13 cellular contexts compared by ENCODE assay signal in the genomic region with DNA sequence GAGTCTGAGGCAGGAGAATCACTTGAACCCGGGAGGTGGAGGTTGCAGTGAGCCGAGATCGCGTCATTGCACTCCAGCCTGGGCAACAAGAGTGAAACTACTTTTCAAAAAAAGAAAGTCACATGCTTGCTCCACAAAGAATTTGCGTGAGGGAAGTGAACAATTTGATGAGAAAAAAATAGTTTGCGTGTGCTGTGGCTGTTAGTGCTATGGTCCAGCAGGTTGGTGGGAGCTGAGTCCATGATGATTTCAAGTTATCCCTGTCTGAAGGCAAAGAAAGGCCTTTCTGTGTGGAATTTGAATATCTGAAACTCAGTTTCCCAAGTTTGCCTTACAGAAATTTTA. TPM values are rescaled to one million over a fixed set of nuclear protein-coding genes. Genes with fewer than 3 reads are reported as not detected.
DNase-seq lines count a peak whose midpoint lies in the region; ATAC-seq and TF ChIP-seq lines count a peak whose summit lies in the region.
"Had no signal": no experiment of that assay in that cellular context is flagged by ENCODE, and none has a peak within 500 bp of the region (broad histone marks: within the 10 kb centered on the region; RNA-seq: fewer than 3 reads in every experiment).

No MANE protein-coding gene starts in this region.

- H3K4me3 Mint-ChIP-seq in natural killer cell treated with Interleukin-12 subunit alpha and Interleukin-12 subunit beta and Interleukin-15 and Interleukin-18, amount 100 ng/mL, for 72 hours, result peak overlapping the region; percentile 94
- H3K4me3 Mint-ChIP-seq in natural killer cell, result no peak overlapping the region
- peak overlapping the region; percentile 41 for H3K4me3 Mint-ChIP-seq in activated B cell treated with CpG ODN at 0.5 μM for 24 hours
- no peak overlapping the region for H3K4me3 Mint-ChIP-seq in activated T-helper 2 cell treated with anti-CD3 and anti-CD28 coated beads, Interferon-gamma antibody, Interleukin-2, Interleukin-4, amounts not matched to agents 10 μg/mL and 5 μg/mL and 100 μg/mL, durations not matched to agents 14 hours and 24 hours and 36 hours (ENCODE audit: low read depth)

- no peak overlapping the region for H3K4me3 ChIP-seq in hepatocyte
- H3K4me3 ChIP-seq in vagina, result no peak overlapping the region
- H3K4me3 ChIP-seq in prostate gland, result no peak overlapping the region

- H3K9me3 Mint-ChIP-seq in natural killer cell treated with Interleukin-12 subunit alpha and Interleukin-12 subunit beta and Interleukin-15 and Interleukin-18, amount 100 ng/mL, for 72 hours, result no peaks in the 10 kb centered on the region
- H3K9me3 Mint-ChIP-seq in natural killer cell (no peaks in the 10 kb centered on the region), activated B cell treated with CpG ODN at 0.5 μM for 24 hours (no peaks in the 10 kb centered on the region)
- H3K9me3 Mint-ChIP-seq in activated T-helper 2 cell treated with anti-CD3 and anti-CD28 coated beads, Interferon-gamma antibody, Interleukin-2, Interleukin-4, amounts not matched to agents 10 μg/mL and 5 μg/mL and 100 μg/mL, durations not matched to agents 14 hours and 24 hours and 36 hours, result no peaks in the 10 kb centered on the region

- no peak for TF ChIP-seq CTCF in natural killer cell (IDR thresholded peaks at IDR 0.05)
- TF ChIP-seq CTCF in activated B cell treated with CpG ODN at 0.5 μM for 24 hours (IDR thresholded peaks at IDR 0.05), result no peak
- TF ChIP-seq CTCF in hepatocyte (IDR thresholded peaks at IDR 0.05; ENCODE audit: poor library complexity), result no peak
- no peak for TF ChIP-seq CTCF in vagina (IDR thresholded peaks at IDR 0.05)
- TF ChIP-seq CTCF in prostate gland (IDR thresholded peaks at IDR 0.05), result no peak

- H3K36me3 ChIP-seq in hepatocyte (replicated peaks; ENCODE audit: insufficient read depth, low read depth) (no peaks in the 10 kb centered on the region), vagina (peaks cover 0 to 19% of the 10 kb centered on the region in 2 donors), prostate gland (no peaks in the 10 kb centered on the region)

- ATAC-seq in natural killer cell treated with Interleukin-12 subunit alpha and Interleukin-12 subunit beta and Interleukin-15 and Interleukin-18, amount 100 ng/mL, for 72 hours, result no peak
- ATAC-seq in natural killer cell (no peak), activated B cell treated with CpG ODN at 0.5 μM for 24 hours (ENCODE audit: low read depth) (no peak), HG03097 (IDR thresholded peaks at IDR 0.05; ENCODE audit: low FRiP score, unreplicated experiment) (no peak)

- 89% methylated on average over 6 of the region's 6 CpGs for WGBS in hepatocyte (ENCODE audit: low lambda C conversion rate, missing lambda C conversion rate)
- 65% methylated on average over 6 of the region's 6 CpGs for WGBS in prostate gland

- TF ChIP-seq POLR2A in vagina (IDR thresholded peaks at IDR 0.05) (no peak), prostate gland (IDR thresholded peaks at IDR 0.05) (no peak)

- no peaks in the 10 kb centered on the region for H3K27me3 ChIP-seq in hepatocyte
- no peaks in the 10 kb centered on the region for H3K27me3 ChIP-seq in vagina
- no peaks in the 10 kb centered on the region for H3K27me3 ChIP-seq in prostate gland (replicated peaks; ENCODE audit: insufficient read depth)
- H3K27me3 ChIP-seq: dorsolateral prefrontal cortex had no signal

- POLR2A ChIA-PET in activated B cell treated with CpG ODN at 0.5 μM for 24 hours (lab: Charles Lee), result interaction anchor here (1.5 kb wide), 1 partner anchor 33 kb away, joined by 4 read pairs; no protein-coding TSS in a partner anchor

- peaks cover 41% of the 10 kb centered on the region for H4K20me1 ChIP-seq in hepatocyte (ENCODE audit: insufficient read depth, poor library complexity, severe bottlenecking)

- peak overlapping the region; percentile 77 for H3K4me2 ChIP-seq in hepatocyte

- peaks cover 34% of the 10 kb centered on the region for H3K36me3 Mint-ChIP-seq in natural killer cell treated with Interleukin-12 subunit alpha and Interleukin-12 subunit beta and Interleukin-15 and Interleukin-18, amount 100 ng/mL, for 72 hours
- no peaks in the 10 kb centered on the region for H3K36me3 Mint-ChIP-seq in natural killer cell
- peaks cover 64% of the 10 kb centered on the region for H3K36me3 Mint-ChIP-seq in activated B cell treated with CpG ODN at 0.5 μM for 24 hours (ENCODE audit: low read depth)
- peaks cover 77% of the 10 kb centered on the region for H3K36me3 Mint-ChIP-seq in activated T-helper 2 cell treated with anti-CD3 and anti-CD28 coated beads, Interferon-gamma antibody, Interleukin-2, Interleukin-4, amounts not matched to agents 10 μg/mL and 5 μg/mL and 100 μg/mL, durations not matched to agents 14 hours and 24 hours and 36 hours (ENCODE audit: low read depth)

- no peaks in the 10 kb centered on the region for H3K9me2 ChIP-seq in hepatocyte (replicated peaks; ENCODE audit: insufficient read depth)

- H3K4me1 Mint-ChIP-seq in natural killer cell treated with Interleukin-12 subunit alpha and Interleukin-12 subunit beta and Interleukin-15 and Interleukin-18, amount 100 ng/mL, for 72 hours (ENCODE audit: low read depth in 2 of 2), result peaks cover 55 to 72% of the 10 kb centered on the region in 2 donors
- H3K4me1 Mint-ChIP-seq in natural killer cell, result peaks cover 28 to 30% of the 10 kb centered on the region in 2 donors
- peaks cover 66% of the 10 kb centered on the region for H3K4me1 Mint-ChIP-seq in activated B cell treated with CpG ODN at 0.5 μM for 24 hours
- H3K4me1 Mint-ChIP-seq in activated T-helper 2 cell treated with anti-CD3 and anti-CD28 coated beads, Interferon-gamma antibody, Interleukin-2, Interleukin-4, amounts not matched to agents 10 μg/mL and 5 μg/mL and 100 μg/mL, durations not matched to agents 14 hours and 24 hours and 36 hours (ENCODE audit: low read depth), result peaks cover 33% of the 10 kb centered on the region

- peaks cover 32% of the 10 kb centered on the region for H3K4me1 ChIP-seq in hepatocyte (ENCODE audit: insufficient read depth)
- H3K4me1 ChIP-seq in vagina, result peaks cover 63% of the 10 kb centered on the region
- no peaks in the 10 kb centered on the region for H3K4me1 ChIP-seq in prostate gland (replicated peaks)

- peak overlapping the region; percentile 80 to 95 for H3K27ac Mint-ChIP-seq in natural killer cell treated with Interleukin-12 subunit alpha and Interleukin-12 subunit beta and Interleukin-15 and Interleukin-18, amount 100 ng/mL, for 72 hours
- H3K27ac Mint-ChIP-seq in natural killer cell (no peak overlapping the region), activated B cell treated with CpG ODN at 0.5 μM for 24 hours (no peak overlapping the region)
- no peak overlapping the region for H3K27ac Mint-ChIP-seq in activated T-helper 2 cell treated with anti-CD3 and anti-CD28 coated beads, Interferon-gamma antibody, Interleukin-2, Interleukin-4, amounts not matched to agents 10 μg/mL and 5 μg/mL and 100 μg/mL, durations not matched to agents 14 hours and 24 hours and 36 hours

- no peak overlapping the region for H2AFZ ChIP-seq in hepatocyte

- CTCF ChIA-PET in activated B cell treated with CpG ODN at 0.5 μM for 24 hours (lab: Charles Lee), result interaction anchor here (0.7 to 2.0 kb wide), 3 partner anchors 63 to 584 kb away, joined by 3 to 12 read pairs (median 3); no protein-coding TSS in a partner anchor

- intact Hi-C loops in natural killer cell (cut with micrococcal nuclease), result no loop called here
- intact Hi-C loops in activated B cell treated with CpG ODN at 0.5 μM for 24 hours (cut with micrococcal nuclease), result no loop called here
- intact Hi-C loops in vagina (cut with DNase I), result no loop called here
- intact Hi-C loops in activated T-helper 2 cell treated with anti-CD3 and anti-CD28 coated beads, Interferon-gamma antibody, Interleukin-2, Interleukin-4, amounts not matched to agents 10 μg/mL and 5 μg/mL and 100 μg/mL, durations not matched to agents 14 hours and 24 hours and 36 hours (cut with micrococcal nuclease), result no loop called here
- intact Hi-C loops in prostate gland (cut with DNase I), result no loop called here

- H3K27me3 Mint-ChIP-seq in natural killer cell treated with Interleukin-12 subunit alpha and Interleukin-12 subunit beta and Interleukin-15 and Interleukin-18, amount 100 ng/mL, for 72 hours, result no peaks in the 10 kb centered on the region
- no peaks in the 10 kb centered on the region for H3K27me3 Mint-ChIP-seq in natural killer cell (ENCODE audit: low read depth in 2 of 2)
- H3K27me3 Mint-ChIP-seq in activated B cell treated with CpG ODN at 0.5 μM for 24 hours, result no peaks in the 10 kb centered on the region
- H3K27me3 Mint-ChIP-seq in activated T-helper 2 cell treated with anti-CD3 and anti-CD28 coated beads, Interferon-gamma antibody, Interleukin-2, Interleukin-4, amounts not matched to agents 10 μg/mL and 5 μg/mL and 100 μg/mL, durations not matched to agents 14 hours and 24 hours and 36 hours (ENCODE audit: low read depth), result no peaks in the 10 kb centered on the region

- no peaks in the 10 kb centered on the region for H3K9me3 ChIP-seq in hepatocyte (ENCODE audit: low read depth)
- H3K9me3 ChIP-seq in vagina, result no peaks in the 10 kb centered on the region
- H3K9me3 ChIP-seq in prostate gland, result no peaks in the 10 kb centered on the region
- H3K9me3 ChIP-seq: Caco-2 had no signal

- DNase-seq in natural killer cell treated with Interleukin-12 subunit alpha and Interleukin-12 subunit beta and Interleukin-15 and Interleukin-18, amount 100 ng/mL, for 72 hours (ENCODE audit: low spot score), result no peak
- no peak for DNase-seq in natural killer cell
- no peak for DNase-seq in activated B cell treated with CpG ODN at 0.5 μM for 24 hours
- no peak for DNase-seq in hepatocyte (ENCODE audit: low spot score)
- no peak for DNase-seq in vagina (ENCODE audit: extremely low spot score in 2 of 2)
- DNase-seq in activated T-helper 2 cell treated with anti-CD3 and anti-CD28 coated beads, Interferon-gamma antibody, Interleukin-2, Interleukin-4, amounts not matched to agents 10 μg/mL and 5 μg/mL and 100 μg/mL, durations not matched to agents 14 hours and 24 hours and 36 hours (ENCODE audit: low spot score), result no peak
- DNase-seq in prostate gland (ENCODE audit: low spot score), result no peak
- DNase-seq: Caco-2; dorsolateral prefrontal cortex; kidney; NK-92 treated with Interleukin-12 subunit alpha and Interleukin-12 subunit beta, amount 100 ng/mL, for 24 hours; stimulated activated naive CD4-positive, alpha-beta T cell had no signal

- peak overlapping the region; percentile 6 for H3K27ac ChIP-seq in hepatocyte
- H3K27ac ChIP-seq in vagina, result peak overlapping the region; percentile 47
- peak overlapping the region in 1 of 2 donors; percentile 19 for H3K27ac ChIP-seq in prostate gland

- peaks cover 48% of the 10 kb centered on the region for H3K79me2 ChIP-seq in hepatocyte

RNA-seq across cellular contexts. Expression of a gene that starts 21.0 kb away (rescaled TPM):
- total RNA-seq in natural killer cell treated with Interleukin-12 subunit alpha and Interleukin-12 subunit beta and Interleukin-15 and Interleukin-18, amount 100 ng/mL, for 72 hours, result under 1 TPM in 1 of 2 donors, not detected in 1; 0.78 TPM
- total RNA-seq in natural killer cell, result 1 to 10 TPM in 1 of 3 donors, under 1 TPM in 2; 0.77 to 1.1 (median 0.82) TPM
- 5.3 and 5.5 TPM in 2 replicates for total RNA-seq in activated B cell treated with CpG ODN at 0.5 μM for 24 hours
- 2.0 and 2.7 TPM in 2 replicates for total RNA-seq in hepatocyte
- polyA plus RNA-seq in hepatocyte, result 10.2 and 11.6 TPM in 2 replicates
- 21.4 TPM for total RNA-seq in vagina
- not detected in 2 replicates for total RNA-seq in activated T-helper 2 cell treated with anti-CD3 and anti-CD28 coated beads, Interferon-gamma antibody, Interleukin-2, Interleukin-4, amounts not matched to agents 10 μg/mL and 5 μg/mL and 100 μg/mL, durations not matched to agents 14 hours and 24 hours and 36 hours
- total RNA-seq in prostate gland, result under 1 TPM; 0.36 to 0.85 TPM
- total RNA-seq: Caco-2 had no signal

RNA-seq across cellular contexts. Expression of a gene that starts 23.3 kb away (rescaled TPM):
- 1 to 10 TPM; 1.0 to 2.9 TPM for total RNA-seq in natural killer cell treated with Interleukin-12 subunit alpha and Interleukin-12 subunit beta and Interleukin-15 and Interleukin-18, amount 100 ng/mL, for 72 hours
- total RNA-seq in natural killer cell (under 1 TPM; 0.12 to 0.33 (median 0.16) TPM), activated B cell treated with CpG ODN at 0.5 μM for 24 hours (0.44 and 0.49 TPM in 2 replicates), hepatocyte (7.8 and 15.5 TPM in 2 replicates), vagina (30.0 TPM), prostate gland (10 to 100 TPM in 1 of 2 donors, 1 to 10 TPM in 1; 7.0 to 13.8 TPM)
- 13.8 and 19.2 TPM in 2 replicates for polyA plus RNA-seq in hepatocyte
- not detected in 2 replicates for total RNA-seq in activated T-helper 2 cell treated with anti-CD3 and anti-CD28 coated beads, Interferon-gamma antibody, Interleukin-2, Interleukin-4, amounts not matched to agents 10 μg/mL and 5 μg/mL and 100 μg/mL, durations not matched to agents 14 hours and 24 hours and 36 hours

RNA-seq across cellular contexts. Expression of a gene that starts 24.8 kb away (rescaled TPM):
- under 1 TPM in 1 of 2 donors, not detected in 1; 0.62 TPM for total RNA-seq in natural killer cell treated with Interleukin-12 subunit alpha and Interleukin-12 subunit beta and Interleukin-15 and Interleukin-18, amount 100 ng/mL, for 72 hours
- total RNA-seq in natural killer cell (under 1 TPM in 1 of 3 donors, not detected in 2; 0.65 TPM), activated B cell treated with CpG ODN at 0.5 μM for 24 hours (not detected in 2 replicates), hepatocyte (1.4 and 2.3 TPM in 2 replicates), vagina (24.8 TPM), prostate gland (10 to 100 TPM; 21.0 to 23.1 TPM)
- 1.8 and 2.8 TPM in 2 replicates for polyA plus RNA-seq in hepatocyte
- total RNA-seq in activated T-helper 2 cell treated with anti-CD3 and anti-CD28 coated beads, Interferon-gamma antibody, Interleukin-2, Interleukin-4, amounts not matched to agents 10 μg/mL and 5 μg/mL and 100 μg/mL, durations not matched to agents 14 hours and 24 hours and 36 hours, result 0.41 TPM in 1 of 2 replicates, not detected in the other

RNA-seq across cellular contexts. Expression of a gene that starts 59.6 kb away (rescaled TPM):
- total RNA-seq in natural killer cell treated with Interleukin-12 subunit alpha and Interleukin-12 subunit beta and Interleukin-15 and Interleukin-18, amount 100 ng/mL, for 72 hours, result 100 to 1,000 TPM; 156 to 234 TPM
- total RNA-seq in natural killer cell (100 to 1,000 TPM; 194 to 233 (median 202) TPM), activated B cell treated with CpG ODN at 0.5 μM for 24 hours (150 and 189 TPM in 2 replicates), hepatocyte (4.9 and 5.5 TPM in 2 replicates), vagina (34.6 TPM), prostate gland (10 to 100 TPM; 29.9 to 31.1 TPM)
- 11.0 and 11.7 TPM in 2 replicates for polyA plus RNA-seq in hepatocyte
- total RNA-seq in activated T-helper 2 cell treated with anti-CD3 and anti-CD28 coated beads, Interferon-gamma antibody, Interleukin-2, Interleukin-4, amounts not matched to agents 10 μg/mL and 5 μg/mL and 100 μg/mL, durations not matched to agents 14 hours and 24 hours and 36 hours, result 45.3 and 48.5 TPM in 2 replicates

Comparison
In these comparisons a context has a peak if more than half of its experiments do, and no peak if none do; other contexts are left out.
1. H3K27ac Mint-ChIP-seq: peak in natural killer cell treated with Interleukin-12 subunit alpha and Interleukin-12 subunit beta and Interleukin-15 and Interleukin-18, amount 100 ng/mL, for 72 hours (2 of 2); none in natural killer cell (0 of 2), activated B cell treated with CpG ODN at 0.5 μM for 24 hours (single experiment) and activated T-helper 2 cell treated with anti-CD3 and anti-CD28 coated beads, Interferon-gamma antibody, Interleukin-2, Interleukin-4, amounts not matched to agents 10 μg/mL and 5 μg/mL and 100 μg/mL, durations not matched to agents 14 hours and 24 hours and 36 hours (single experiment).
2. H3K4me3 Mint-ChIP-seq: peak in natural killer cell treated with Interleukin-12 subunit alpha and Interleukin-12 subunit beta and Interleukin-15 and Interleukin-18, amount 100 ng/mL, for 72 hours (single experiment) and activated B cell treated with CpG ODN at 0.5 μM for 24 hours (single experiment); none in natural killer cell (single experiment) and activated T-helper 2 cell treated with anti-CD3 and anti-CD28 coated beads, Interferon-gamma antibody, Interleukin-2, Interleukin-4, amounts not matched to agents 10 μg/mL and 5 μg/mL and 100 μg/mL, durations not matched to agents 14 hours and 24 hours and 36 hours (single experiment).